ENCODE assay signal across 15 cellular contexts in the genomic region with DNA sequence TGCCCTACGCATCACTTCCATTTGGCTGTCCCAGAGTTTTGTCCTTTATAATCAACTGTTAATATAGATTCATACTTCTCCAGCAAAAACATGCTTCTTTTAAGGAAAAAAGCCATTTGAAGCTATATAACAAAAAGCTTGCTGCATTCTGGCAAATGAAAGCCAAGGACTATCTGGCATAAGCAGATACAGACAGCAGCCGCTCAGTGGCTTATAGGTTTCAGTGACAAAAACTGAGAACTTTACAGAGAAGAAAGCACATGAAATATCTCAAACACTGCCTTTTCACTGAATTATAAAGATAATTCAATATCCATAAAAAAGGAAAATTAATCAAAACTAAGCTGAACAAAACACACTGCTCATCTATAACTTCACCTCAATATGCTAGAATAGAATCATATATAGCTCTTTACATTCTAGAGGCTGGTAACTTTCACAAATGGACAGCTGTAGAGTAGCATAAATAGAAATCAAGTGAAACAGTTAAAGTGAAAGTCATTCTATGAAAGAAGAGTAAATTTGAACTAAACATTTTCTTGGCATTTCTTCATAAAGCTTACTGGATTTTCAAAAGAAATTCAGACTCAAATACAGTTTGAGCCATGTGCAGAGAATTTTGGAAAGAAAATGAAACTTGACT. TPM values are rescaled to one million over a fixed set of nuclear protein-coding genes. Genes with fewer than 3 reads are reported as not detected.
DNase-seq lines count a peak whose midpoint lies in the region; ATAC-seq, FAIRE-seq and TF ChIP-seq lines count a peak whose summit lies in the region.
"Had no signal": no experiment of that assay in that cellular context is flagged by ENCODE, and none has a peak within 500 bp of the region (broad histone marks: within the 10 kb centered on the region; RNA-seq: fewer than 3 reads in every experiment).

No MANE protein-coding gene starts in this region.

- TF ChIP-seq CTCF in esophagus muscularis mucosa (IDR thresholded peaks at IDR 0.05) (peak in 1 of 3 experiments; percentile 6), sigmoid colon (IDR thresholded peaks at IDR 0.05) (no peak)

- H3K4me1 ChIP-seq in esophagus muscularis mucosa (peaks cover 14 to 27% (median 23%) of the 10 kb centered on the region in 4 donors), sigmoid colon (peaks cover 0 to 30% (median 26%) of the 10 kb centered on the region in 4 donors)

- H3K9me3 ChIP-seq in SK-N-MC (ENCODE audit: low read depth, low read length) (no peaks in the 10 kb centered on the region; the same call in 1 of the 2 replicates), esophagus muscularis mucosa (no peaks in the 10 kb centered on the region), sigmoid colon (no peaks in the 10 kb centered on the region)

- WGBS in esophagus muscularis mucosa, result 66% methylated on average over 2 of the region's 2 CpGs
- WGBS in sigmoid colon, 2 donors, result 77 to 84% methylated on average over 2 of the region's 2 CpGs

- no peak for ATAC-seq in HG02885 (IDR thresholded peaks at IDR 0.05; ENCODE audit: poor library complexity, unreplicated experiment)
- no peak for ATAC-seq in GM18505 (IDR thresholded peaks at IDR 0.05; ENCODE audit: unreplicated experiment)

- DNase-seq in EL (peak; percentile 3), SK-N-MC (ENCODE audit: low read depth, low spot score) (no peak), esophagus muscularis mucosa (ENCODE audit: extremely low spot score) (no peak), sigmoid colon (no peak), GM12891 (ENCODE audit: insufficient read length, low spot score) (no peak)
- DNase-seq in stimulated activated naive CD4-positive, alpha-beta T cell (lab: John Stamatoyannopoulos, UW), result no peak
- DNase-seq: aorta; CD4-positive, CD25-positive, alpha-beta regulatory T cell; H9; NCI-H1092; NCI-H510A treated with DMSO at 0.1 percent for 48 hours; nephron progenitor cell; Right ventricle myocardium superior had no signal

- H3K4me3 ChIP-seq in SK-N-MC, result peak overlapping the region; percentile 69
- peak overlapping the region in 2 of 4 donors; percentile 9 to 21 for H3K4me3 ChIP-seq in esophagus muscularis mucosa
- no peak overlapping the region for H3K4me3 ChIP-seq in sigmoid colon

- H3K27me3 ChIP-seq in esophagus muscularis mucosa (no peaks in the 10 kb centered on the region), sigmoid colon (no peaks in the 10 kb centered on the region)

- intact Hi-C loops in esophagus muscularis mucosa (cut with DNase I), result no loop called here
- intact Hi-C loops in sigmoid colon (cut with DNase I), result no loop called here

- H3K9ac ChIP-seq in SK-N-MC (ENCODE audit: insufficient read length), result peak overlapping the region; percentile 73

- peaks cover 9% of the 10 kb centered on the region; the same call in 1 of the 2 replicates for H3K36me3 ChIP-seq in SK-N-MC (ENCODE audit: insufficient read depth, low read length)
- H3K36me3 ChIP-seq in esophagus muscularis mucosa, result no peaks in the 10 kb centered on the region
- H3K36me3 ChIP-seq in sigmoid colon, result no peaks in the 10 kb centered on the region

- TF ChIP-seq EP300 in esophagus muscularis mucosa (IDR thresholded peaks at IDR 0.05) (no peak), sigmoid colon (IDR thresholded peaks at IDR 0.05) (no peak)

- peak overlapping the region; percentile 88 for H3K27ac ChIP-seq in SK-N-MC
- H3K27ac ChIP-seq in esophagus muscularis mucosa (replicated peaks in 1 of 4), result peak overlapping the region; percentile 39 to 64 (median 41)
- peak overlapping the region; percentile 9 to 73 (median 62) for H3K27ac ChIP-seq in sigmoid colon

- FAIRE-seq in GM12891 (lab: Jason Lieb, UNC), result no peak

- TF ChIP-seq POLR2A in esophagus muscularis mucosa (IDR thresholded peaks at IDR 0.05; ENCODE audit: low read depth), result no peak
- TF ChIP-seq POLR2A in sigmoid colon (IDR thresholded peaks at IDR 0.05), result no peak
- TF ChIP-seq POLR2A in GM18505 (IDR thresholded peaks at IDR 0.05; ENCODE audit: borderline replicate concordance, extremely low read depth, insufficient read depth, insufficient read length), result no peak
- TF ChIP-seq POLR2A in GM12891 (IDR thresholded peaks at IDR 0.05; ENCODE audit: low read depth, low read length), result no peak

TF ChIP-seq in GM12891, 5 proteins besides CTCF, POLR2A, EP300 and RAD21:
- TF ChIP-seq SPI1 (IDR thresholded peaks at IDR 0.05; ENCODE audit: low read depth, low read length), result no peak
- TF ChIP-seq POLR2AphosphoS5 (IDR thresholded peaks at IDR 0.05; ENCODE audit: low read depth, low read length), result no peak
- TF ChIP-seq TAF1 (IDR thresholded peaks at IDR 0.05; ENCODE audit: low read depth, low read length), result no peak
- TF ChIP-seq PAX5 (IDR thresholded peaks at IDR 0.05; ENCODE audit: insufficient read depth, low read length, severe bottlenecking), result no peak
- TF ChIP-seq POU2F2 (IDR thresholded peaks at IDR 0.05; ENCODE audit: low read depth, low read length), result no peak

RNA-seq across cellular contexts. Expression of a gene that starts 19.6 kb away (rescaled TPM):
- 10 to 100 TPM; 59.5 to 72.2 (median 69.7) TPM for total RNA-seq in esophagus muscularis mucosa
- total RNA-seq in sigmoid colon, result 10 to 100 TPM; 60.8 to 93.6 (median 66.3) TPM
- 10 to 100 TPM in 1 of 3 donors, 1 to 10 TPM in 2; 8.4 to 10.7 (median 9.9) TPM for polyA plus RNA-seq in sigmoid colon
- 0.05 TPM for polyA plus RNA-seq in GM12891 (2012; ENCODE audit: low read depth, missing spikeins)
